8 cellular contexts compared by ENCODE assay signal in genomic region chr7:4791738-4792536, GRCh38. TPM values are rescaled to one million over a fixed set of nuclear protein-coding genes. Genes with fewer than 3 reads are reported as not detected.
DNase-seq lines count a peak whose midpoint lies in the region; ATAC-seq and TF ChIP-seq lines count a peak whose summit lies in the region.

No MANE protein-coding gene starts in this region.

- H3K4me3 ChIP-seq in AG10803 (ENCODE audit: low read length), result 0 out of 2 replicates have a peak overlapping the region, but pooled peaks have one; percentile 9
- H3K4me3 ChIP-seq in lower lobe of right lung, result peak overlapping the region; percentile 50

- H3K27me3 ChIP-seq in lower lobe of right lung (ENCODE audit: low read depth), result no peaks in the 10 kb centered on the region

- in situ Hi-C loops in KBM-7 (cut with MboI; ENCODE audit: low pct_unique_long_range_greater_than_20kb, low sequenced_read_pairs), result no loop called here

- ATAC-seq in HG03159 (IDR thresholded peaks at IDR 0.05; ENCODE audit: unreplicated experiment) (peak; percentile 58), lower lobe of right lung (peak; percentile 71 to 86), HG02763 (IDR thresholded peaks at IDR 0.05; ENCODE audit: unreplicated experiment) (no peak)

- H3K36me3 ChIP-seq in lower lobe of right lung, result peaks cover 50% of the 10 kb centered on the region

- peak; percentile 50 for TF ChIP-seq CTCF in AG10803 (conservative IDR thresholded peaks at IDR 0.05; ENCODE audit: low read length)
- peak; percentile 79 for TF ChIP-seq CTCF in lower lobe of right lung (IDR thresholded peaks at IDR 0.05)

- peak; percentile 43 for DNase-seq in AG10803 (ENCODE audit: low read depth)
- DNase-seq in activated CD4-positive, alpha-beta T cell treated with anti-CD3 and anti-CD28 coated beads, Interleukin-2, amount 50 U/mL, for 48 hours, result peak; percentile 82 to 83
- DNase-seq in ecto neural progenitor cell (ENCODE audit: low spot score), result peak; percentile 93
- peak; percentile 83 for DNase-seq in lower lobe of right lung
- peak; percentile 64 to 72 (median 68) for DNase-seq in stimulated activated CD4-positive, alpha-beta T cell treated with anti-CD3 and anti-CD28 coated beads, TNF-alpha, amount 100 ng/mL, for 4 hours (ENCODE audit: low read depth in 3 of 3)
- no peak for DNase-seq in KBM-7

- intact Hi-C loops in lower lobe of right lung (cut with DNase I), result no loop called here

- H3K27ac ChIP-seq in lower lobe of right lung, result peak overlapping the region; percentile 57

- H3K9me3 ChIP-seq in lower lobe of right lung, result no peaks in the 10 kb centered on the region

- no peaks in the 10 kb centered on the region for H3K4me1 ChIP-seq in lower lobe of right lung

RNA-seq across cellular contexts. Expression of gene AP5Z1, which starts 16.5 kb away (rescaled TPM):
- 50.4 TPM for total RNA-seq in lower lobe of right lung
